ENCODE assay signal across 1 cellular context in genomic region chr19:7657047-7657779, GRCh38.
TF ChIP-seq lines count a peak whose summit lies in the region.

No MANE protein-coding gene starts in this region.

TF ChIP-seq in liver, 16 proteins besides CTCF, POLR2A, EP300 and RAD21 (continued from another document):
- no peak for TF ChIP-seq EGR1 (IDR thresholded peaks at IDR 0.05; ENCODE audit: low read depth in 2 of 2)
- TF ChIP-seq ZBTB33 (IDR thresholded peaks at IDR 0.05), result no peak
- no peak for TF ChIP-seq ATF3 (IDR thresholded peaks at IDR 0.05)
- TF ChIP-seq HNF4A (conservative IDR thresholded peaks at IDR 0.05), result no peak
- TF ChIP-seq GABPA (IDR thresholded peaks at IDR 0.05 in 1 of 2, conservative IDR thresholded peaks at IDR 0.05 in 1 of 2), result no peak
- TF ChIP-seq SP1 (IDR thresholded peaks at IDR 0.05), result no peak
- TF ChIP-seq HNF4G (IDR thresholded peaks at IDR 0.05), result no peak
- TF ChIP-seq TAF1 (conservative IDR thresholded peaks at IDR 0.05), result no peak
